In the genomic region with DNA sequence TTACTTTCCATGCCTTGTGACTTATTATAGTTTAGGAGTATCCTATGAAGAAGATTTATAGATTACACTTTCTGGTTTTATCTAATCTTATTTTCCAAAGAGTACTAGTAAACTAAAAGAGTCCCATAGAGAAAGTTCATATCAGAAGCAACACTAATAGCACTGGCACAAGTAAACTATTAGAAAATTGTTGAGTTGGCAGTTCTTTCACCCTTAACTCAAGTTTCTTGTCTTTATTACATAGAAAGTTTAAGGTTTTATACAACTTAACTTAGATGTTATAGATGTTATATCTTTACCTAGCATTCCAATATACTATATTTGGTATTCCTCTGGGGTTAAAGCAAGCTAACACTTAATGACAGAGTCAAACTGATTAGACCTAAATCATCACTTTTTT, we compare ENCODE assay signal across 27 cellular contexts.
"Had no signal": no experiment of that assay in that cellular context is flagged by ENCODE, and none has a peak within 500 bp of the region (broad histone marks: within the 10 kb centered on the region; RNA-seq: fewer than 3 reads in every experiment).

No MANE protein-coding gene starts in this region.

- H3K27me3 ChIP-seq: stomach, suprapubic skin, testis, thyroid gland, tibial artery, tibial nerve, transverse colon, upper lobe of left lung, upper lobe of right lung, uterus, vagina had no signal

- H3K4me3 ChIP-seq: stomach, suprapubic skin, testis, thoracic aorta, thyroid gland, tibial artery, tibial nerve, transverse colon, upper lobe of left lung, upper lobe of right lung, uterus, vagina had no signal

- H3K27ac ChIP-seq: stomach, suprapubic skin, testis, thoracic aorta, thyroid gland, tibial artery, tibial nerve, transverse colon, upper lobe of left lung, upper lobe of right lung, uterus, vagina had no signal

- ATAC-seq: stimulated activated effector memory CD8-positive, alpha-beta T cell treated with anti-CD3 and anti-CD28 coated beads, Interleukin-12 subunit alpha, Interleukin-12 subunit beta, amount 100 ng/mL, for 72 hours; stimulated activated memory B cell treated with anti-CD40 and anti-IgM and Interleukin-4, amounts not matched to agents 10 μg/mL and 1 μg/mL and 100 μg/mL, for 72 hours; stimulated activated naive B cell treated with anti-CD40 and anti-IgM and Interleukin-4, amounts not matched to agents 10 μg/mL and 1 μg/mL and 100 μg/mL, for 72 hours; stimulated activated naive CD8-positive, alpha-beta T cell treated with anti-CD3 and anti-CD28 coated beads, Interleukin-15, amount 100 ng/mL, for 72 hours; stimulated activated naive CD8-positive, alpha-beta T cell treated with anti-CD3 and anti-CD28 coated beads, Interleukin-15, Interleukin-2, amounts not matched to agents 100 U/mL and 50 U/mL, for 24 hours; upper lobe of right lung had no signal

- H3K4me1 ChIP-seq: stomach, suprapubic skin, testis, thyroid gland, tibial artery, tibial nerve, transverse colon, upper lobe of left lung, upper lobe of right lung, uterus, vagina had no signal

- FAIRE-seq: urothelium cell line had no signal

- H3K9me3 ChIP-seq: stomach, suprapubic skin, testis, thoracic aorta, thyroid gland, tibial artery, tibial nerve, transverse colon, upper lobe of left lung, upper lobe of right lung, uterus, vagina had no signal

- H3K36me3 ChIP-seq: stomach, suprapubic skin, thoracic aorta, thyroid gland, tibial artery, tibial nerve, transverse colon, upper lobe of left lung, upper lobe of right lung, uterus, vagina had no signal

- DNase-seq: stimulated activated CD4-positive, alpha-beta T cell treated with anti-CD3 and anti-CD28 coated beads, Interleukin-2, amount 100 ng/mL, for 48 hours; stimulated activated CD4-positive, alpha-beta T cell treated with anti-CD3 and anti-CD28 coated beads, Interleukin-4, amount 100 ng/mL, for 1 hour; stimulated activated CD4-positive, alpha-beta T cell treated with anti-CD3 and anti-CD28 coated beads, Interleukin-4, amount 100 ng/mL, for 24 hours; stimulated activated CD4-positive, alpha-beta T cell treated with anti-CD3 and anti-CD28 coated beads, Interleukin-4, amount 100 ng/mL, for 4 hours; stimulated activated CD8-positive, alpha-beta memory T cell treated with anti-CD3 and anti-CD28 coated beads, Interleukin-4, amount 100 ng/mL, for 48 hours; stimulated activated naive B cell treated with anti-CD40 and anti-IgM and Interleukin-4, amounts not matched to agents 10 μg/mL and 1 μg/mL and 100 μg/mL, for 72 hours; stimulated activated naive CD4-positive, alpha-beta T cell; stimulated activated naive CD4-positive, alpha-beta T cell treated with Interleukin-2 at 50 U/mL for 16 hours; stimulated activated naive CD8-positive, alpha-beta T cell treated with anti-CD3 and anti-CD28 coated beads, Interleukin-15, amount 100 ng/mL, for 72 hours; stimulated activated naive CD8-positive, alpha-beta T cell treated with anti-CD3 and anti-CD28 coated beads, Interleukin-15, Interleukin-2, amounts not matched to agents 100 U/mL and 50 U/mL, for 24 hours; stomach; substantia nigra; testis; thyroid gland; tibial artery; transverse colon; trophoblast cell; upper lobe of left lung; upper lobe of right lung; uterus had no signal
